Comparison of ENCODE assay signal across 20 cellular contexts in the genomic region with DNA sequence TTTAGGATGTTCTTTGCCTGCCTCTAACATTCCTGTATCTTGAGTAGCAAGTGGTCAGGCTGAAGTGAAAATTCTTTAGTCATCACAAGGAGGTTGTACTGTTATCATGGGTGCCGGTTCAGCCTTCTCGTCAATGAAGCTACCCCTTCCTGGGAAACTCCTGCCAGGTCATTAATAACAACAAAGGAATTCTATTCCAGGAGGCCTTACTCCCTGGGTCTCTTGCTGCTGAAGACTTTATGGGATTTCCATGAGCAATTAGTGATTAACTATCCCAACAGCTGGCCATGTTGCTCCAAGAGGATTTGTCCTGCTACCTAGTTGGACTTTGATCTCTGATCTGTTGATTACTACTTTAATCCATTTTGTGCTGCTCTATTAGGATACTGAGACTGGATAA.
DNase-seq lines count a peak whose midpoint lies in the region; ATAC-seq and TF ChIP-seq lines count a peak whose summit lies in the region.
"Had no signal": no experiment of that assay in that cellular context is flagged by ENCODE, and none has a peak within 500 bp of the region (broad histone marks: within the 10 kb centered on the region; RNA-seq: fewer than 3 reads in every experiment).

No MANE protein-coding gene starts in this region.

- H3K9me3 Mint-ChIP-seq in glutamatergic neuron (ENCODE audit: unreplicated experiment): no peaks in the 10 kb centered on the region
- H3K9me3 Mint-ChIP-seq: CD14-positive monocyte; neural crest cell; stimulated activated naive B cell treated with anti-CD40 and anti-IgM and Interleukin-4, amounts not matched to agents 10 μg/mL and 1 μg/mL and 100 μg/mL, for 72 hours had no signal

- no peak overlapping the region for H3K4me3 ChIP-seq in AG10803 (ENCODE audit: low read length)
- H3K4me3 ChIP-seq: A549, HAP-1, transverse colon had no signal

- no peaks in the 10 kb centered on the region for H3K4me1 Mint-ChIP-seq in glutamatergic neuron (ENCODE audit: low read depth, unreplicated experiment)
- H3K4me1 Mint-ChIP-seq: neural crest cell had no signal

- no peak overlapping the region for H3K4me3 Mint-ChIP-seq in glutamatergic neuron (ENCODE audit: unreplicated experiment)
- H3K4me3 Mint-ChIP-seq: CD14-positive monocyte, neural crest cell had no signal

- ATAC-seq in GM18498 (IDR thresholded peaks at IDR 0.05; ENCODE audit: unreplicated experiment): no peak

- no peaks in the 10 kb centered on the region for H3K36me3 Mint-ChIP-seq in glutamatergic neuron (ENCODE audit: unreplicated experiment)
- H3K36me3 Mint-ChIP-seq: CD14-positive monocyte; stimulated activated naive B cell treated with anti-CD40 and anti-IgM and Interleukin-4, amounts not matched to agents 10 μg/mL and 1 μg/mL and 100 μg/mL, for 72 hours had no signal

- TF ChIP-seq CTCF in AG10803 (conservative IDR thresholded peaks at IDR 0.05; ENCODE audit: low read length): no peak
- TF ChIP-seq CTCF in glutamatergic neuron (IDR thresholded peaks at IDR 0.05; ENCODE audit: partially characterized antibody, unreplicated experiment): no peak

- peak; percentile 4 for DNase-seq in AG10803 (ENCODE audit: low read depth)
- peak; percentile 11 for DNase-seq in HT-29 (ENCODE audit: low spot score)
- DNase-seq in astrocyte of the hippocampus (ENCODE audit: low read depth, low spot score): peak; percentile 51
- peak; percentile 78 for DNase-seq in kidney glomerular epithelial cell (lab: John Stamatoyannopoulos, UW)
- DNase-seq in NCI-H2196 treated with DMSO at 0.1 percent for 48 hours (lab: John Stamatoyannopoulos, UW; ENCODE audit: unreplicated experiment): no peak
- DNase-seq in DMS 273 (lab: John Stamatoyannopoulos, UW; ENCODE audit: unreplicated experiment): no peak
- DNase-seq in glutamatergic neuron: no peak
- DNase-seq: activated CD4-positive, alpha-beta T cell treated with anti-CD3 and anti-CD28 coated beads for 1 hour; DMS153; kidney; NCI-H774; SK-N-SH; stimulated activated naive B cell treated with anti-CD40 and anti-IgM and Interleukin-4, amounts not matched to agents 10 μg/mL and 1 μg/mL and 100 μg/mL, for 72 hours; T-helper 9 cell; transverse colon had no signal

- no peaks in the 10 kb centered on the region for H3K27me3 Mint-ChIP-seq in glutamatergic neuron (ENCODE audit: unreplicated experiment)
- H3K27me3 Mint-ChIP-seq: stimulated activated naive B cell treated with anti-CD40 and anti-IgM and Interleukin-4, amounts not matched to agents 10 μg/mL and 1 μg/mL and 100 μg/mL, for 72 hours had no signal

- H3K27ac Mint-ChIP-seq in glutamatergic neuron (ENCODE audit: unreplicated experiment): no peak overlapping the region
- H3K27ac Mint-ChIP-seq: stimulated activated naive B cell treated with anti-CD40 and anti-IgM and Interleukin-4, amounts not matched to agents 10 μg/mL and 1 μg/mL and 100 μg/mL, for 72 hours had no signal

Comparison
In these comparisons a context has a peak if more than half of its experiments do, and no peak if none do; other contexts are left out.
1. DNase-seq: peak in AG10803 (single experiment), HT-29 (single experiment), astrocyte of the hippocampus (single experiment) and kidney glomerular epithelial cell (single experiment); none in NCI-H2196 treated with DMSO at 0.1 percent for 48 hours (single experiment), DMS 273 (single experiment) and glutamatergic neuron (single experiment).